ENCODE assay signal across 10 cellular contexts in genomic region chr6:147322299-147323162, GRCh38.
A peak's percentile ranks its signal among the peaks of the same experiment; 100 is the strongest.
DNase-seq lines count a peak whose midpoint lies in the region; ATAC-seq and TF ChIP-seq lines count a peak whose summit lies in the region.
"Had no signal": no experiment of that assay in that cellular context is flagged by ENCODE, and none has a peak within 500 bp of the region (broad histone marks: within the 10 kb centered on the region; RNA-seq: fewer than 3 reads in every experiment).

No MANE protein-coding gene starts in this region.

- H3K9me3 Mint-ChIP-seq in chondrocyte (ENCODE audit: low read depth) = no peaks in the 10 kb centered on the region

- ATAC-seq in activated CD4-positive, CD25-positive, alpha-beta regulatory T cell treated with anti-CD3 and anti-CD28 coated beads, Interleukin-2, amount 50 U/mL, for 24 hours = peak; percentile 81 to 85
- ATAC-seq in GM21825 (IDR thresholded peaks at IDR 0.05; ENCODE audit: unreplicated experiment) = peak; percentile 99

- no peaks in the 10 kb centered on the region for H3K9me3 ChIP-seq in stomach
- H3K9me3 ChIP-seq: pancreas had no signal

- H3K4me3 ChIP-seq in stomach = peak overlapping the region in 1 of 4 donors; percentile 15
- H3K4me3 ChIP-seq: pancreas had no signal

- no peak overlapping the region for H3K4me3 Mint-ChIP-seq in chondrocyte (ENCODE audit: unreplicated experiment)

- peaks cover 8% of the 10 kb centered on the region for H3K4me1 Mint-ChIP-seq in chondrocyte (ENCODE audit: low read depth)

- TF ChIP-seq CTCF in chondrocyte (IDR thresholded peaks at IDR 0.05) (no peak), stomach (IDR thresholded peaks at IDR 0.05) (no peak)

- DNase-seq in activated CD4-positive, CD25-positive, alpha-beta regulatory T cell treated with anti-CD3 and anti-CD28 coated beads, Interleukin-2, amount 50 U/mL, for 72 hours = no peak
- DNase-seq in MV-4-11 (lab: John Stamatoyannopoulos, UW) = peak; percentile 95
- DNase-seq in fibroblast of gingiva (ENCODE audit: low read depth) = peak; percentile 77
- DNase-seq in chondrocyte (ENCODE audit: low spot score) = no peak
- no peak for DNase-seq in amniotic stem cell (lab: John Stamatoyannopoulos, UW)
- DNase-seq in stomach = no peak
- DNase-seq: pancreas had no signal

- intact Hi-C loops in stomach (cut with DNase I; ENCODE audit: low total_unique reads) = no loop called here

- peaks cover 5 to 82% (median 63%) of the 10 kb centered on the region in 4 donors for H3K36me3 ChIP-seq in stomach

- no peaks in the 10 kb centered on the region for H3K27me3 Mint-ChIP-seq in chondrocyte (ENCODE audit: low read depth)

- H3K4me1 ChIP-seq in stomach = no peaks in the 10 kb centered on the region
- H3K4me1 ChIP-seq: pancreas had no signal

- no peak overlapping the region for H3K27ac Mint-ChIP-seq in chondrocyte (ENCODE audit: unreplicated experiment)

- H3K27me3 ChIP-seq in stomach = no peaks in the 10 kb centered on the region
- H3K27me3 ChIP-seq: pancreas had no signal

- no peak for TF ChIP-seq POLR2A in stomach (IDR thresholded peaks at IDR 0.05)

- no peak for TF ChIP-seq EP300 in stomach (IDR thresholded peaks at IDR 0.05)

- WGBS in stomach, 5 donors = 65 to 77% (median 75%) methylated on average over 5 of the region's 5 CpGs

- H3K27ac ChIP-seq in stomach = peak overlapping the region in 2 of 5 donors; percentile 70 to 71
- H3K27ac ChIP-seq: 22Rv1 had no signal

- H3K36me3 Mint-ChIP-seq in chondrocyte (ENCODE audit: low read depth) = peaks cover 17% of the 10 kb centered on the region

Comparison
In these comparisons a context has a peak if more than half of its experiments do, and no peak if none do; other contexts are left out.
1. DNase-seq: peak in MV-4-11 (single experiment) and fibroblast of gingiva (single experiment); none in activated CD4-positive, CD25-positive, alpha-beta regulatory T cell treated with anti-CD3 and anti-CD28 coated beads, Interleukin-2, amount 50 U/mL, for 72 hours (single experiment), chondrocyte (single experiment), amniotic stem cell (single experiment) and stomach (single experiment).